Comparison of ENCODE assay signal across 18 cellular contexts in genomic region chr1:7036393-7036792, GRCh38.
DNase-seq lines count a peak whose midpoint lies in the region; ATAC-seq and TF ChIP-seq lines count a peak whose summit lies in the region.
"Had no signal": no experiment of that assay in that cellular context is flagged by ENCODE, and none has a peak within 500 bp of the region (broad histone marks: within the 10 kb centered on the region; RNA-seq: fewer than 3 reads in every experiment).

No MANE protein-coding gene starts in this region.

- H3K9ac ChIP-seq in H9 (ENCODE audit: extremely low read depth, insufficient read length, low read length) = no peak overlapping the region
- no peak overlapping the region for H3K9ac ChIP-seq in endodermal cell (ENCODE audit: extremely low read depth, low read length, poor library complexity, severe bottlenecking)
- H3K9ac ChIP-seq: BLaER1 had no signal

- H3K4me1 Mint-ChIP-seq in H9 (no peaks in the 10 kb centered on the region), endodermal cell (no peaks in the 10 kb centered on the region)
- H3K4me1 Mint-ChIP-seq in activated T-cell treated with anti-CD3 and anti-CD28 coated beads, Interleukin-2, amount 50 U/mL, for 4 hours (ENCODE audit: low read depth) = no peaks in the 10 kb centered on the region
- H3K4me1 Mint-ChIP-seq: CD14-positive monocyte; CD4-positive, alpha-beta memory T cell; CD4-positive, CD25-positive, alpha-beta regulatory T cell; CD8-positive, alpha-beta memory T cell had no signal

- H3K79me2 ChIP-seq in H9 (ENCODE audit: insufficient read depth, low read length) = no peaks in the 10 kb centered on the region

- no peak overlapping the region for H2BK120ac ChIP-seq in H9 (ENCODE audit: low read depth, low read length, poor library complexity, severe bottlenecking)

- peak; percentile 0 for DNase-seq in H9
- DNase-seq in endodermal cell = peak; percentile 1
- no peak for DNase-seq in activated T-cell treated with anti-CD3 and anti-CD28 coated beads, Interleukin-2, amount 50 U/mL, for 4 hours
- DNase-seq in erythroblast (lab: John Stamatoyannopoulos, UW) = no peak
- DNase-seq: 8988T; ACHN; BE2C; C1 segment of cervical spinal cord; CD4-positive, alpha-beta memory T cell; CD4-positive, CD25-positive, alpha-beta regulatory T cell; CD8-positive, alpha-beta memory T cell; COR-L47; DMS 273 treated with DMSO at 0.1 percent for 48 hours; DMS79 treated with DMSO at 0.1 percent for 48 hours; GF-D8 had no signal

- no peak overlapping the region for H2AFZ ChIP-seq in H9 (ENCODE audit: low read length)

- H2AK5ac ChIP-seq in H9 (ENCODE audit: insufficient read length, low read length) = no peak overlapping the region

- H3T11ph ChIP-seq in H9 (ENCODE audit: low read length) = no peak overlapping the region

- H3K9me3 ChIP-seq in H9 (ENCODE audit: control insufficient read depth, low read depth, low read length) = no peaks in the 10 kb centered on the region
- H3K9me3 ChIP-seq in HEK293 (ENCODE audit: control insufficient read depth, insufficient read depth, low read depth, low read length) = no peaks in the 10 kb centered on the region
- H3K9me3 ChIP-seq in endodermal cell (ENCODE audit: control insufficient read depth, low read length) = no peaks in the 10 kb centered on the region
- H3K9me3 ChIP-seq: BE2C had no signal

- peaks cover 13 to 19% of the 10 kb centered on the region in 2 experiments for H3K9me3 Mint-ChIP-seq in H9
- H3K9me3 Mint-ChIP-seq in endodermal cell = peaks cover 21% of the 10 kb centered on the region
- H3K9me3 Mint-ChIP-seq in activated T-cell treated with anti-CD3 and anti-CD28 coated beads, Interleukin-2, amount 50 U/mL, for 4 hours = peaks cover 19% of the 10 kb centered on the region

- no peak overlapping the region for H3K27ac ChIP-seq in H9 (ENCODE audit: insufficient read length, low read depth, low read length)
- H3K27ac ChIP-seq in HEK293 (ENCODE audit: extremely low read depth, low read depth, low read length) = no peak overlapping the region
- no peak overlapping the region for H3K27ac ChIP-seq in endodermal cell (ENCODE audit: low read depth, low read length)
- H3K27ac ChIP-seq: BLaER1 had no signal

- no peak overlapping the region for H2BK15ac ChIP-seq in H9 (ENCODE audit: low read depth, low read length)

- H3K18ac ChIP-seq in H9 (ENCODE audit: insufficient read length, low read depth, low read length) = no peak overlapping the region

- no peak overlapping the region for H4K8ac ChIP-seq in H9 (replicated peaks; ENCODE audit: insufficient read length, low read depth, low read length)

- no peak for TF ChIP-seq POLR2A in erythroblast (IDR thresholded peaks at IDR 0.05; ENCODE audit: low read length)

- H3K4ac ChIP-seq in H9 (ENCODE audit: low read depth, low read length) = no peak overlapping the region

- no CpG with 5 or more reads among the region's 8 CpGs for WGBS in H9 (ENCODE audit: extremely low coverage, insufficient read length, low lambda C conversion rate)
- WGBS in endodermal cell (ENCODE audit: insufficient coverage in 1 of 2, insufficient read length in 1 of 2), 2 experiments = 93% methylated on average over 6 to 8 of the region's 8 CpGs

- no peaks in the 10 kb centered on the region for H3K23me2 ChIP-seq in H9 (ENCODE audit: insufficient read length, low read depth, low read length, poor library complexity, severe bottlenecking)

- no peak overlapping the region for H3K4me2 ChIP-seq in H9 (ENCODE audit: insufficient read depth, insufficient read length, low read length)
- H3K4me2 ChIP-seq: BLaER1 had no signal

- no peak overlapping the region for H2BK20ac ChIP-seq in H9 (ENCODE audit: low read depth, low read length, poor library complexity, severe bottlenecking)

- H3K36me3 ChIP-seq in HEK293 (ENCODE audit: control insufficient read depth in 2 of 2, insufficient read depth in 1 of 2, low read length in 2 of 2) = no peaks in the 10 kb centered on the region
- no peaks in the 10 kb centered on the region for H3K36me3 ChIP-seq in endodermal cell (ENCODE audit: control insufficient read depth, insufficient read depth, low read length)
- H3K36me3 ChIP-seq: BE2C, BLaER1 had no signal

- peaks cover 0 to 15% (median 4%) of the 10 kb centered on the region in 3 experiments; a peak in 4 of 7 replicates for H3K36me3 Mint-ChIP-seq in H9 (ENCODE audit: insufficient read depth in 1 of 3, low read depth in 3 of 3)
- no peaks in the 10 kb centered on the region for H3K36me3 Mint-ChIP-seq in endodermal cell (ENCODE audit: low read depth)
- H3K36me3 Mint-ChIP-seq in activated T-cell treated with anti-CD3 and anti-CD28 coated beads, Interleukin-2, amount 50 U/mL, for 4 hours (ENCODE audit: insufficient read depth) = no peaks in the 10 kb centered on the region
- H3K36me3 Mint-ChIP-seq: CD14-positive monocyte; CD4-positive, alpha-beta memory T cell; CD4-positive, CD25-positive, alpha-beta regulatory T cell had no signal

- H3K4me3 ChIP-seq in HEK293 (ENCODE audit: low read depth, low read length) (no peak overlapping the region), endodermal cell (ENCODE audit: low read length) (no peak overlapping the region)
- H3K4me3 ChIP-seq: BLaER1 had no signal

- POLR2A ChIA-PET in HEK293 (lab: Yijun Ruan, JAX) = interaction anchor here (0.6 kb wide), 1 partner anchor 316 kb away, joined by 3 read pairs; no protein-coding TSS in a partner anchor

- H3K4me1 ChIP-seq in H9 (ENCODE audit: insufficient read depth, low read length) = no peaks in the 10 kb centered on the region
- H3K4me1 ChIP-seq in HEK293 (ENCODE audit: control insufficient read depth, insufficient read depth, low read length) = no peaks in the 10 kb centered on the region
- no peaks in the 10 kb centered on the region for H3K4me1 ChIP-seq in endodermal cell (ENCODE audit: control insufficient read depth, insufficient read depth, low read length)
- H3K4me1 ChIP-seq: BE2C, BLaER1 had no signal

- H4K20me1 ChIP-seq in H9 (ENCODE audit: control insufficient read depth, insufficient read depth, insufficient read length) = no peaks in the 10 kb centered on the region
- H4K20me1 ChIP-seq: BLaER1 had no signal

- no peak overlapping the region for H3K56ac ChIP-seq in H9 (ENCODE audit: insufficient read length, low read depth, low read length)

- CTCF ChIA-PET in HEK293 (lab: Yijun Ruan, JAX) = interaction anchor here (0.6 to 2.0 kb wide), 5 partner anchors 33 to 1290 kb away, joined by 3 to 6 read pairs (median 4); no protein-coding TSS in a partner anchor

- H3K4me3 Mint-ChIP-seq in H9 (no peak overlapping the region), endodermal cell (no peak overlapping the region)
- H3K4me3 Mint-ChIP-seq in activated T-cell treated with anti-CD3 and anti-CD28 coated beads, Interleukin-2, amount 50 U/mL, for 4 hours = no peak overlapping the region
- H3K4me3 Mint-ChIP-seq: CD14-positive monocyte; CD4-positive, alpha-beta memory T cell; CD4-positive, CD25-positive, alpha-beta regulatory T cell; CD8-positive, alpha-beta memory T cell had no signal

- H3K79me1 ChIP-seq in H9 (ENCODE audit: insufficient read depth, low read depth, low read length, poor library complexity, severe bottlenecking) = no peaks in the 10 kb centered on the region

- TF ChIP-seq CTCF in H9 (conservative IDR thresholded peaks at IDR 0.05) = no peak
- no peak for TF ChIP-seq CTCF in HEK293 (tag by site-specific recombination; IDR thresholded peaks at IDR 0.05)
- no peak for TF ChIP-seq CTCF in endodermal cell (conservative IDR thresholded peaks at IDR 0.05)

- H3K27me3 ChIP-seq in H9 (ENCODE audit: insufficient read depth, low read length) = no peaks in the 10 kb centered on the region
- no peaks in the 10 kb centered on the region for H3K27me3 ChIP-seq in endodermal cell (ENCODE audit: control insufficient read depth, insufficient read depth, low read length, poor library complexity, severe bottlenecking)
- H3K27me3 ChIP-seq: BE2C, BLaER1 had no signal

- no peak overlapping the region for H3K14ac ChIP-seq in H9 (ENCODE audit: insufficient read depth, low read length)

- no peak overlapping the region for H4K91ac ChIP-seq in H9 (ENCODE audit: insufficient read length, low read depth, low read length)

- H2BK12ac ChIP-seq in H9 (ENCODE audit: insufficient read length, low read depth, low read length) = no peak overlapping the region

- H3K27ac Mint-ChIP-seq in H9 (no peak overlapping the region), endodermal cell (no peak overlapping the region)
- H3K27ac Mint-ChIP-seq: CD14-positive monocyte; CD4-positive, alpha-beta memory T cell; CD4-positive, CD25-positive, alpha-beta regulatory T cell; CD8-positive, alpha-beta memory T cell had no signal

- no peak for ATAC-seq in activated T-cell treated with anti-CD3 and anti-CD28 coated beads, Interleukin-2, amount 50 U/mL, for 4 hours

- H2BK5ac ChIP-seq in H9 (ENCODE audit: insufficient read length, low read length) = no peak overlapping the region

- H3K27me3 Mint-ChIP-seq in H9 (ENCODE audit: low read depth) (no peaks in the 10 kb centered on the region), endodermal cell (ENCODE audit: insufficient read depth) (peaks cover 4% of the 10 kb centered on the region)
- peaks cover 11% of the 10 kb centered on the region for H3K27me3 Mint-ChIP-seq in activated T-cell treated with anti-CD3 and anti-CD28 coated beads, Interleukin-2, amount 50 U/mL, for 4 hours (ENCODE audit: low read depth)

- H4K5ac ChIP-seq in H9 (ENCODE audit: insufficient read length, low read depth, low read length) = no peak overlapping the region

- H3K23ac ChIP-seq in H9 (ENCODE audit: insufficient read length, low read depth, low read length) = no peak overlapping the region

TF ChIP-seq in HEK293, 187 proteins besides CTCF, POLR2A, EP300 and RAD21:
- TF ChIP-seq ZBTB21 (tag by site-specific recombination; IDR thresholded peaks at IDR 0.05) (peak; percentile 54; the same call in 1 of the 2 replicates), ZNF335 (tag by site-specific recombination; conservative IDR thresholded peaks at IDR 0.05) (peak; percentile 25; the same call in 1 of the 2 replicates), ZNF629 (tag by site-specific recombination; IDR thresholded peaks at IDR 0.05) (peak; percentile 77), ZNF18 (tag by site-specific recombination; IDR thresholded peaks at IDR 0.05) (no peak)
TF ChIP-seq in HEK293: peak in this region for 3.

Comparison
In these comparisons a context has a peak if more than half of its experiments do, and no peak if none do; other contexts are left out.
1. DNase-seq: peak in H9 (single experiment) and endodermal cell (single experiment); none in activated T-cell treated with anti-CD3 and anti-CD28 coated beads, Interleukin-2, amount 50 U/mL, for 4 hours (single experiment) and erythroblast (0 of 2).